1 cellular context compared by ENCODE assay signal in the genomic region with DNA sequence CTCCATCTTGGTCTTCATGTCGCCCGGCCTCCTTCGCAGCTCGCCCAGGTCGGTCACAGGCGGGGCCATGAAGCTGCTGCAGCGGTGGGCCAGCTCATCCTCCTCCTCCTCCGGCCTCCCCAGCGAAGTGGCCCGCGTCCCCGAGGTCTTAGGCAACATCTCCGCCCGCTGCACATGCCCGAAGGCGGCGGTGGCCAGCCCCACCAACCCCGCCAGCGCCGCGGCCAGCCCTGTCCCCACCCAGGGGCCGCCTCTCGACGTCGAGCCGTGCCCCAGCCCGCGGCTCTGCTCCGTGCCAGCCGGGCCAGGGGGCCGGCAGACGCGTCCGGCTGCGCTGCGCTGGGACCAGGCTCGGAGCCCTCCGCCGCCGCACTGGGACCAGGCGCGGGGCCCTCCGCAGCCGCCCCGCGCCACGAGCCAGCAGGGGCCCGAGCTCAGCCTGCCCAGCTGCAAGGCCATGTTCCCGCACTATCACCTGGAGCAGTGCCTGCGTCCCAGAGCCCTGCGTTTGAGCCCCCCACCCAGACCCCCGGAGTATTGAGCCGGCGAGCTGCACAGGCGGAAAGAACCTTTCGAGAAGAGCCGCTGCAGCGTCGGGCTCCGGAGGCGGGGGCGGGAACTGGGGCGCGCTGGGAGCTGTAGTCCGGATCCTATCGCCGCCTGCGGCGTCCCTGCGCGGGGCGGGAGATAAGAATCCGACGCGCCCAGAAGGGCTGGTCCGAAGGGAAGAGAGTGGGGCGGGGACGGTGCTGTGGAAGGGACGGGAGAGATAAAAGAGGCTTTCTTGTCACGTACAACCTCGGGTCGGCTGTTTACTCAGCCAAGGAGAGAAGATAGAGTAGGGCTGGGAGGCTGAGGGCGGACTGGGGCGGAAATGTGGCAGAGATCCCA.
TF ChIP-seq lines count a peak whose summit lies in the region.

A gene (minus strand): TSS at position 566 of the 891 bp plus-strand sequence. CDS start 107 bp downstream, at position 459.

TF ChIP-seq in HepG2, 621 proteins besides CTCF, POLR2A, EP300 and RAD21 (continued from another document and continues in another):
- TF ChIP-seq, protein P1, sequence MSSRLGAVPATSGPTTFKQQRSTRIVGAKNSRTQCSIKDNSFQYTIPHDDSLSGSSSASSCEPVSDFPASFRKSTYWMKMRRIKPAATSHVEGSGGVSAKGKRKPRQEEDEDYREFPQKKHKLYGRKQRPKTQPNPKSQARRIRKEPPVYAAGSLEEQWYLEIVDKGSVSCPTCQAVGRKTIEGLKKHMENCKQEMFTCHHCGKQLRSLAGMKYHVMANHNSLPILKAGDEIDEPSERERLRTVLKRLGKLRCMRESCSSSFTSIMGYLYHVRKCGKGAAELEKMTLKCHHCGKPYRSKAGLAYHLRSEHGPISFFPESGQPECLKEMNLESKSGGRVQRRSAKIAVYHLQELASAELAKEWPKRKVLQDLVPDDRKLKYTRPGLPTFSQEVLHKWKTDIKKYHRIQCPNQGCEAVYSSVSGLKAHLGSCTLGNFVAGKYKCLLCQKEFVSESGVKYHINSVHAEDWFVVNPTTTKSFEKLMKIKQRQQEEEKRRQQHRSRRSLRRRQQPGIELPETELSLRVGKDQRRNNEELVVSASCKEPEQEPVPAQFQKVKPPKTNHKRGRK (CRISPR knock-in tag; IDR thresholded peaks at IDR 0.05): no peak
- TF ChIP-seq NFYC (CRISPR knock-in tag; IDR thresholded peaks at IDR 0.05) (peak; percentile 35; the same call in 1 of the 2 replicates), CHD4 (IDR thresholded peaks at IDR 0.05; ENCODE audit: borderline replicate concordance, low read length) (no peak), NFYB (CRISPR knock-in tag; IDR thresholded peaks at IDR 0.05) (peak; percentile 53; the same call in 1 of the 2 replicates), NR2F2 (IDR thresholded peaks at IDR 0.05; ENCODE audit: borderline replicate concordance, low read depth) (no peak; the same call in 1 of the 2 replicates), BCL6 (CRISPR knock-in tag; IDR thresholded peaks at IDR 0.05) (peak; percentile 42; the same call in 1 of the 2 replicates), SP4 (CRISPR knock-in tag; IDR thresholded peaks at IDR 0.05) (peak; percentile 71), ZFY (CRISPR knock-in tag; IDR thresholded peaks at IDR 0.05) (peak; percentile 85), MTA1 (CRISPR knock-in tag; IDR thresholded peaks at IDR 0.05; ENCODE audit: borderline replicate concordance) (0 out of 2 replicates have a peak, but pooled peaks have one; percentile 17), SRSF9 (IDR thresholded peaks at IDR 0.05; ENCODE audit: borderline replicate concordance, insufficient read depth, low read depth, low read length, poor library complexity, severe bottlenecking) (no peak), POLR2AphosphoS5 (IDR thresholded peaks at IDR 0.05; ENCODE audit: low read depth, low read length) (peak; percentile 81), ASH2L (IDR thresholded peaks at IDR 0.05; ENCODE audit: insufficient read length, low read depth, low read length) (peak; percentile 78), KAT7 (CRISPR knock-in tag; IDR thresholded peaks at IDR 0.05; ENCODE audit: borderline replicate concordance) (no peak)
- TF ChIP-seq, protein P2, sequence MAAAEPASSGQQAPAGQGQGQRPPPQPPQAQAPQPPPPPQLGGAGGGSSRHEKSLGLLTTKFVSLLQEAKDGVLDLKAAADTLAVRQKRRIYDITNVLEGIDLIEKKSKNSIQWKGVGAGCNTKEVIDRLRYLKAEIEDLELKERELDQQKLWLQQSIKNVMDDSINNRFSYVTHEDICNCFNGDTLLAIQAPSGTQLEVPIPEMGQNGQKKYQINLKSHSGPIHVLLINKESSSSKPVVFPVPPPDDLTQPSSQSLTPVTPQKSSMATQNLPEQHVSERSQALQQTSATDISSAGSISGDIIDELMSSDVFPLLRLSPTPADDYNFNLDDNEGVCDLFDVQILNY (CRISPR knock-in tag; conservative IDR thresholded peaks at IDR 0.05): peak; percentile 85; the same call in 1 of the 2 replicates
- TF ChIP-seq, protein P3, sequence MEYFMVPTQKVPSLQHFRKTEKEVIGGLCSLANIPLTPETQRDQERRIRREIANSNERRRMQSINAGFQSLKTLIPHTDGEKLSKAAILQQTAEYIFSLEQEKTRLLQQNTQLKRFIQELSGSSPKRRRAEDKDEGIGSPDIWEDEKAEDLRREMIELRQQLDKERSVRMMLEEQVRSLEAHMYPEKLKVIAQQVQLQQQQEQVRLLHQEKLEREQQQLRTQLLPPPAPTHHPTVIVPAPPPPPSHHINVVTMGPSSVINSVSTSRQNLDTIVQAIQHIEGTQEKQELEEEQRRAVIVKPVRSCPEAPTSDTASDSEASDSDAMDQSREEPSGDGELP (IDR thresholded peaks at IDR 0.05; ENCODE audit: borderline replicate concordance, low read depth): peak; percentile 63; the same call in 1 of the 2 replicates
- TF ChIP-seq, protein P4, sequence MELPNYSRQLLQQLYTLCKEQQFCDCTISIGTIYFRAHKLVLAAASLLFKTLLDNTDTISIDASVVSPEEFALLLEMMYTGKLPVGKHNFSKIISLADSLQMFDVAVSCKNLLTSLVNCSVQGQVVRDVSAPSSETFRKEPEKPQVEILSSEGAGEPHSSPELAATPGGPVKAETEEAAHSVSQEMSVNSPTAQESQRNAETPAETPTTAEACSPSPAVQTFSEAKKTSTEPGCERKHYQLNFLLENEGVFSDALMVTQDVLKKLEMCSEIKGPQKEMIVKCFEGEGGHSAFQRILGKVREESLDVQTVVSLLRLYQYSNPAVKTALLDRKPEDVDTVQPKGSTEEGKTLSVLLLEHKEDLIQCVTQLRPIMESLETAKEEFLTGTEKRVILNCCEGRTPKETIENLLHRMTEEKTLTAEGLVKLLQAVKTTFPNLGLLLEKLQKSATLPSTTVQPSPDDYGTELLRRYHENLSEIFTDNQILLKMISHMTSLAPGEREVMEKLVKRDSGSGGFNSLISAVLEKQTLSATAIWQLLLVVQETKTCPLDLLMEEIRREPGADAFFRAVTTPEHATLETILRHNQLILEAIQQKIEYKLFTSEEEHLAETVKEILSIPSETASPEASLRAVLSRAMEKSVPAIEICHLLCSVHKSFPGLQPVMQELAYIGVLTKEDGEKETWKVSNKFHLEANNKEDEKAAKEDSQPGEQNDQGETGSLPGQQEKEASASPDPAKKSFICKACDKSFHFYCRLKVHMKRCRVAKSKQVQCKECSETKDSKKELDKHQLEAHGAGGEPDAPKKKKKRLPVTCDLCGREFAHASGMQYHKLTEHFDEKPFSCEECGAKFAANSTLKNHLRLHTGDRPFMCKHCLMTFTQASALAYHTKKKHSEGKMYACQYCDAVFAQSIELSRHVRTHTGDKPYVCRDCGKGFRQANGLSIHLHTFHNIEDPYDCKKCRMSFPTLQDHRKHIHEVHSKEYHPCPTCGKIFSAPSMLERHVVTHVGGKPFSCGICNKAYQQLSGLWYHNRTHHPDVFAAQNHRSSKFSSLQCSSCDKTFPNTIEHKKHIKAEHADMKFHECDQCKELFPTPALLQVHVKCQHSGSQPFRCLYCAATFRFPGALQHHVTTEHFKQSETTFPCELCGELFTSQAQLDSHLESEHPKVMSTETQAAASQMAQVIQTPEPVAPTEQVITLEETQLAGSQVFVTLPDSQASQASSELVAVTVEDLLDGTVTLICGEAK (IDR thresholded peaks at IDR 0.05): no peak
- TF ChIP-seq, protein P4 (CRISPR knock-in tag; IDR thresholded peaks at IDR 0.05): peak; percentile 45; the same call in 1 of the 2 replicates
- TF ChIP-seq, protein P5, sequence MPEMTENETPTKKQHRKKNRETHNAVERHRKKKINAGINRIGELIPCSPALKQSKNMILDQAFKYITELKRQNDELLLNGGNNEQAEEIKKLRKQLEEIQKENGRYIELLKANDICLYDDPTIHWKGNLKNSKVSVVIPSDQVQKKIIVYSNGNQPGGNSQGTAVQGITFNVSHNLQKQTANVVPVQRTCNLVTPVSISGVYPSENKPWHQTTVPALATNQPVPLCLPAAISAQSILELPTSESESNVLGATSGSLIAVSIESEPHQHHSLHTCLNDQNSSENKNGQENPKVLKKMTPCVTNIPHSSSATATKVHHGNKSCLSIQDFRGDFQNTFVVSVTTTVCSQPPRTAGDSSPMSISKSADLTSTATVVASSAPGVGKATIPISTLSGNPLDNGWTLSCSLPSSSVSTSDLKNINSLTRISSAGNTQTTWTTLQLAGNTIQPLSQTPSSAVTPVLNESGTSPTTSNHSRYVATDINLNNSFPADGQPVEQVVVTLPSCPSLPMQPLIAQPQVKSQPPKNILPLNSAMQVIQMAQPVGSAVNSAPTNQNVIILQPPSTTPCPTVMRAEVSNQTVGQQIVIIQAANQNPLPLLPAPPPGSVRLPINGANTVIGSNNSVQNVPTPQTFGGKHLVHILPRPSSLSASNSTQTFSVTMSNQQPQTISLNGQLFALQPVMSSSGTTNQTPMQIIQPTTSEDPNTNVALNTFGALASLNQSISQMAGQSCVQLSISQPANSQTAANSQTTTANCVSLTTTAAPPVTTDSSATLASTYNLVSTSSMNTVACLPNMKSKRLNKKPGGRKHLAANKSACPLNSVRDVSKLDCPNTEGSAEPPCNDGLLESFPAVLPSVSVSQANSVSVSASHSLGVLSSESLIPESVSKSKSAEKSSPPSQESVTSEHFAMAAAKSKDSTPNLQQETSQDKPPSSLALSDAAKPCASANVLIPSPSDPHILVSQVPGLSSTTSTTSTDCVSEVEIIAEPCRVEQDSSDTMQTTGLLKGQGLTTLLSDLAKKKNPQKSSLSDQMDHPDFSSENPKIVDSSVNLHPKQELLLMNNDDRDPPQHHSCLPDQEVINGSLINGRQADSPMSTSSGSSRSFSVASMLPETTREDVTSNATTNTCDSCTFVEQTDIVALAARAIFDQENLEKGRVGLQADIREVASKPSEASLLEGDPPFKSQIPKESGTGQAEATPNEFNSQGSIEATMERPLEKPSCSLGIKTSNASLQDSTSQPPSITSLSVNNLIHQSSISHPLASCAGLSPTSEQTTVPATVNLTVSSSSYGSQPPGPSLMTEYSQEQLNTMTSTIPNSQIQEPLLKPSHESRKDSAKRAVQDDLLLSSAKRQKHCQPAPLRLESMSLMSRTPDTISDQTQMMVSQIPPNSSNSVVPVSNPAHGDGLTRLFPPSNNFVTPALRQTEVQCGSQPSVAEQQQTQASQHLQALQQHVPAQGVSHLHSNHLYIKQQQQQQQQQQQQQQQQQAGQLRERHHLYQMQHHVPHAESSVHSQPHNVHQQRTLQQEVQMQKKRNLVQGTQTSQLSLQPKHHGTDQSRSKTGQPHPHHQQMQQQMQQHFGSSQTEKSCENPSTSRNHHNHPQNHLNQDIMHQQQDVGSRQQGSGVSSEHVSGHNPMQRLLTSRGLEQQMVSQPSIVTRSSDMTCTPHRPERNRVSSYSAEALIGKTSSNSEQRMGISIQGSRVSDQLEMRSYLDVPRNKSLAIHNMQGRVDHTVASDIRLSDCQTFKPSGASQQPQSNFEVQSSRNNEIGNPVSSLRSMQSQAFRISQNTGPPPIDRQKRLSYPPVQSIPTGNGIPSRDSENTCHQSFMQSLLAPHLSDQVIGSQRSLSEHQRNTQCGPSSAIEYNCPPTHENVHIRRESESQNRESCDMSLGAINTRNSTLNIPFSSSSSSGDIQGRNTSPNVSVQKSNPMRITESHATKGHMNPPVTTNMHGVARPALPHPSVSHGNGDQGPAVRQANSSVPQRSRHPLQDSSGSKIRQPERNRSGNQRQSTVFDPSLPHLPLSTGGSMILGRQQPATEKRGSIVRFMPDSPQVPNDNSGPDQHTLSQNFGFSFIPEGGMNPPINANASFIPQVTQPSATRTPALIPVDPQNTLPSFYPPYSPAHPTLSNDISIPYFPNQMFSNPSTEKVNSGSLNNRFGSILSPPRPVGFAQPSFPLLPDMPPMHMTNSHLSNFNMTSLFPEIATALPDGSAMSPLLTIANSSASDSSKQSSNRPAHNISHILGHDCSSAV (CRISPR knock-in tag; IDR thresholded peaks at IDR 0.05; ENCODE audit: borderline replicate concordance): no peak
- TF ChIP-seq, protein P6, sequence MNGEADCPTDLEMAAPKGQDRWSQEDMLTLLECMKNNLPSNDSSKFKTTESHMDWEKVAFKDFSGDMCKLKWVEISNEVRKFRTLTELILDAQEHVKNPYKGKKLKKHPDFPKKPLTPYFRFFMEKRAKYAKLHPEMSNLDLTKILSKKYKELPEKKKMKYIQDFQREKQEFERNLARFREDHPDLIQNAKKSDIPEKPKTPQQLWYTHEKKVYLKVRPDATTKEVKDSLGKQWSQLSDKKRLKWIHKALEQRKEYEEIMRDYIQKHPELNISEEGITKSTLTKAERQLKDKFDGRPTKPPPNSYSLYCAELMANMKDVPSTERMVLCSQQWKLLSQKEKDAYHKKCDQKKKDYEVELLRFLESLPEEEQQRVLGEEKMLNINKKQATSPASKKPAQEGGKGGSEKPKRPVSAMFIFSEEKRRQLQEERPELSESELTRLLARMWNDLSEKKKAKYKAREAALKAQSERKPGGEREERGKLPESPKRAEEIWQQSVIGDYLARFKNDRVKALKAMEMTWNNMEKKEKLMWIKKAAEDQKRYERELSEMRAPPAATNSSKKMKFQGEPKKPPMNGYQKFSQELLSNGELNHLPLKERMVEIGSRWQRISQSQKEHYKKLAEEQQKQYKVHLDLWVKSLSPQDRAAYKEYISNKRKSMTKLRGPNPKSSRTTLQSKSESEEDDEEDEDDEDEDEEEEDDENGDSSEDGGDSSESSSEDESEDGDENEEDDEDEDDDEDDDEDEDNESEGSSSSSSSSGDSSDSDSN (CRISPR knock-in tag; IDR thresholded peaks at IDR 0.05): peak; percentile 95
